ENCODE assay signal across 11 cellular contexts in the genomic region with DNA sequence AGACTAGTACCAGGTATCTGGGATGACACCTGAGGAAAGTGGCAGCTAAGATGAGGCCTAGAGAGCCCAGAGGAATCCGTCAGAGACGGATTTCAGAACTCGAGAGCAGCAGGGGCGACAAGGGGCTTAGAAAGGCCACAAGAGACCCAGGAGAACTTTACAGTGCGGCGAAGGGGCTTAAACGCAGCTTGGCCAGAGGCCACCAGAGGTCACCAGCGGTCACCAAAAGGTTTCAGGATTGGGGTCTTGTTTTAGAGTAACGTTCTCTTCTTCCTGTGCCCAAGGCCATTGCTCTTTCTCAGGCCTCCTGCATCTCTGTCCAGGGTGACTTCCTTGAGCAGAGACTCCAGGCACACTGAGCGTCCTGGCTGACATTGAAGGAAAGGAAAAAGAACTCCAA. TPM values are rescaled to one million over a fixed set of nuclear protein-coding genes. Genes with fewer than 3 reads are reported as not detected.
DNase-seq lines count a peak whose midpoint lies in the region; ATAC-seq and TF ChIP-seq lines count a peak whose summit lies in the region.
"Had no signal": no experiment of that assay in that cellular context is flagged by ENCODE, and none has a peak within 500 bp of the region (broad histone marks: within the 10 kb centered on the region; RNA-seq: fewer than 3 reads in every experiment).

No MANE protein-coding gene starts in this region.

- H3K79me1 ChIP-seq in neuronal stem cell (ENCODE audit: low read depth, low read length), result peaks cover 7% of the 10 kb centered on the region

- H3K14ac ChIP-seq in neuronal stem cell (ENCODE audit: low read length), result no peak overlapping the region

- intact Hi-C loops in activated CD4-positive, alpha-beta memory T cell treated with anti-CD3 and anti-CD28 coated beads for 36 hours (cut with micrococcal nuclease), result loop anchor here (5.0 kb wide), 1 partner anchor 78 kb away; a partner anchor contains a TSS
- intact Hi-C loops in activated CD8-positive, alpha-beta T cell treated with anti-CD3 and anti-CD28 coated beads for 36 hours (cut with micrococcal nuclease), result no loop called here
- intact Hi-C loops in naive thymus-derived CD4-positive, alpha-beta T cell (cut with micrococcal nuclease), result no loop called here
- intact Hi-C loops in body of pancreas (cut with DNase I), result no loop called here

- H2BK15ac ChIP-seq in neuronal stem cell (ENCODE audit: low read length), result no peak overlapping the region

- peaks cover 76% of the 10 kb centered on the region for H3K79me2 ChIP-seq in Karpas-422 (ENCODE audit: low read length)

- H2BK12ac ChIP-seq in neuronal stem cell (ENCODE audit: low read length), result no peak overlapping the region

- no peaks in the 10 kb centered on the region for H3K36me3 ChIP-seq in Karpas-422 (ENCODE audit: insufficient read depth, low read length)
- H3K36me3 ChIP-seq in neuronal stem cell (replicated peaks in 1 of 2; ENCODE audit: control insufficient read depth in 2 of 2, insufficient read depth in 2 of 2, low read length in 2 of 2), result peaks cover 2 to 9% of the 10 kb centered on the region in 2 donors
- peaks cover 0 to 4% (median 0%) of the 10 kb centered on the region in 3 experiments for H3K36me3 ChIP-seq in naive thymus-derived CD4-positive, alpha-beta T cell (ENCODE audit: control insufficient read depth in 2 of 3, insufficient read depth in 3 of 3, low read length in 3 of 3)
- H3K36me3 ChIP-seq in body of pancreas (replicated peaks in 1 of 2; ENCODE audit: insufficient read depth in 1 of 2, low read depth in 2 of 2), result no peaks in the 10 kb centered on the region

- no peak overlapping the region for H4K91ac ChIP-seq in neuronal stem cell (ENCODE audit: low read depth, low read length, poor library complexity)

- H4K8ac ChIP-seq in neuronal stem cell (ENCODE audit: low read depth, low read length), result no peak overlapping the region

- H3K27me3 ChIP-seq in Karpas-422 (ENCODE audit: low read length), result no peaks in the 10 kb centered on the region
- H3K27me3 ChIP-seq in neuronal stem cell (ENCODE audit: control insufficient read depth in 3 of 3, insufficient read depth in 3 of 3, low read depth in 1 of 3, low read length in 3 of 3), result no peaks in the 10 kb centered on the region
- H3K27me3 ChIP-seq in naive thymus-derived CD4-positive, alpha-beta T cell (ENCODE audit: control insufficient read depth in 2 of 2, insufficient read depth in 2 of 2, low read length in 2 of 2), result no peaks in the 10 kb centered on the region
- H3K27me3 ChIP-seq in body of pancreas, result no peaks in the 10 kb centered on the region

- no peaks in the 10 kb centered on the region for H3K27me3 Mint-ChIP-seq in activated CD4-positive, alpha-beta memory T cell treated with anti-CD3 and anti-CD28 coated beads for 36 hours
- no peaks in the 10 kb centered on the region for H3K27me3 Mint-ChIP-seq in activated CD4-positive, alpha-beta memory T cell treated with anti-CD3 and anti-CD28 coated beads, Interleukin-2, amount 10 ng/mL, durations not matched to agents 7 days and 5 days
- H3K27me3 Mint-ChIP-seq in activated CD8-positive, alpha-beta T cell treated with anti-CD3 and anti-CD28 coated beads for 36 hours, result no peaks in the 10 kb centered on the region
- H3K27me3 Mint-ChIP-seq in naive thymus-derived CD4-positive, alpha-beta T cell, result no peaks in the 10 kb centered on the region
- H3K27me3 Mint-ChIP-seq: activated CD4-positive, alpha-beta T cell treated with anti-CD3 and anti-CD28 coated beads, Interleukin-2, amount 10 ng/mL, durations not matched to agents 7 days and 5 days; CD8-positive, alpha-beta memory T cell had no signal

- H3K4ac ChIP-seq in neuronal stem cell (ENCODE audit: low read length), result no peak overlapping the region

- H3K9me2 ChIP-seq in Karpas-422 (replicated peaks; ENCODE audit: insufficient read depth, low read length), result no peaks in the 10 kb centered on the region

- peak overlapping the region; percentile 81; the same call in 1 of the 2 replicates for H3K9ac ChIP-seq in Karpas-422 (ENCODE audit: low read length)
- H3K9ac ChIP-seq in neuronal stem cell (ENCODE audit: low read depth, low read length, poor library complexity), result no peak overlapping the region

- H2AFZ ChIP-seq in Karpas-422 (ENCODE audit: low read length) (no peak overlapping the region), neuronal stem cell (ENCODE audit: low read length) (peak overlapping the region; percentile 56)

- H3K4me2 ChIP-seq in Karpas-422 (ENCODE audit: low read depth, low read length, poor library complexity, severe bottlenecking) (peak overlapping the region; percentile 76), neuronal stem cell (ENCODE audit: insufficient read depth, low read length, poor library complexity, severe bottlenecking) (no peak overlapping the region)

- no peak overlapping the region for H3K4me3 Mint-ChIP-seq in activated CD4-positive, alpha-beta memory T cell treated with anti-CD3 and anti-CD28 coated beads for 36 hours
- no peak overlapping the region for H3K4me3 Mint-ChIP-seq in activated CD4-positive, alpha-beta memory T cell treated with anti-CD3 and anti-CD28 coated beads, Interleukin-2, amount 10 ng/mL, durations not matched to agents 7 days and 5 days
- no peak overlapping the region for H3K4me3 Mint-ChIP-seq in activated CD8-positive, alpha-beta T cell treated with anti-CD3 and anti-CD28 coated beads for 36 hours
- H3K4me3 Mint-ChIP-seq in naive thymus-derived CD4-positive, alpha-beta T cell, result peak overlapping the region in 1 of 10 donors; percentile 10
- H3K4me3 Mint-ChIP-seq: activated CD4-positive, alpha-beta T cell treated with anti-CD3 and anti-CD28 coated beads, Interleukin-2, amount 10 ng/mL, durations not matched to agents 7 days and 5 days had no signal

- peaks cover 4% of the 10 kb centered on the region for H3K4me1 Mint-ChIP-seq in activated CD4-positive, alpha-beta memory T cell treated with anti-CD3 and anti-CD28 coated beads for 36 hours (ENCODE audit: low read depth)
- no peaks in the 10 kb centered on the region for H3K4me1 Mint-ChIP-seq in activated CD4-positive, alpha-beta memory T cell treated with anti-CD3 and anti-CD28 coated beads, Interleukin-2, amount 10 ng/mL, durations not matched to agents 7 days and 5 days
- peaks cover 14% of the 10 kb centered on the region for H3K4me1 Mint-ChIP-seq in activated CD8-positive, alpha-beta T cell treated with anti-CD3 and anti-CD28 coated beads for 36 hours (ENCODE audit: low read depth)
- peaks cover 0 to 10% (median 6%) of the 10 kb centered on the region in 7 donors for H3K4me1 Mint-ChIP-seq in naive thymus-derived CD4-positive, alpha-beta T cell
- H3K4me1 Mint-ChIP-seq: activated CD4-positive, alpha-beta T cell treated with anti-CD3 and anti-CD28 coated beads, Interleukin-2, amount 10 ng/mL, durations not matched to agents 7 days and 5 days had no signal

- CTCF ChIA-PET in activated CD4-positive, alpha-beta memory T cell treated with anti-CD3 and anti-CD28 coated beads for 36 hours (lab: Charles Lee), result interaction anchor here (1.0 to 1.6 kb wide), 2 partner anchors 61 to 185 kb away, joined by 3 read pairs; no protein-coding TSS in a partner anchor
- CTCF ChIA-PET in activated CD4-positive, alpha-beta memory T cell treated with anti-CD3 and anti-CD28 coated beads, Interleukin-2, amount 10 ng/mL, durations not matched to agents 7 days and 5 days (lab: Charles Lee), result interaction anchor here (1.5 to 2.2 kb wide), 2 partner anchors 14 to 191 kb away, joined by 5 to 6 read pairs; a partner anchor contains a TSS
- CTCF ChIA-PET in activated CD8-positive, alpha-beta T cell treated with anti-CD3 and anti-CD28 coated beads for 36 hours (lab: Charles Lee), result interaction anchor here (1.0 kb wide), 1 partner anchor 18 kb away, joined by 3 read pairs; no protein-coding TSS in a partner anchor
- CTCF ChIA-PET in naive thymus-derived CD4-positive, alpha-beta T cell (lab: Charles Lee), result no interaction called here

- H2AK5ac ChIP-seq in neuronal stem cell (ENCODE audit: low read depth, low read length), result no peak overlapping the region

- H3K4me1 ChIP-seq in Karpas-422 (ENCODE audit: low read length) (peaks cover 25% of the 10 kb centered on the region), neuronal stem cell (ENCODE audit: control insufficient read depth in 2 of 2, insufficient read depth in 1 of 2, low read depth in 1 of 2, low read length in 2 of 2) (peaks cover 5 to 8% of the 10 kb centered on the region in 2 donors), body of pancreas (peaks cover 24% of the 10 kb centered on the region)
- peaks cover 14 to 16% of the 10 kb centered on the region in 2 donors for H3K4me1 ChIP-seq in naive thymus-derived CD4-positive, alpha-beta T cell (ENCODE audit: control insufficient read depth in 2 of 2, insufficient read depth in 2 of 2, low read length in 2 of 2)

- WGBS in neuronal stem cell (ENCODE audit: extremely low coverage in 2 of 2, insufficient read length in 2 of 2, insufficient replicate concordance in 1 of 2), 2 donors, result no CpG with 5 or more reads among the region's 10 CpGs
- 68 to 80% methylated on average over 10 of the region's 10 CpGs for WGBS in body of pancreas, 2 donors

- H3K9me3 ChIP-seq in Karpas-422 (ENCODE audit: low read length), result no peaks in the 10 kb centered on the region
- no peaks in the 10 kb centered on the region for H3K9me3 ChIP-seq in neuronal stem cell (replicated peaks in 1 of 2; ENCODE audit: control insufficient read depth in 2 of 2, insufficient read depth in 1 of 2, low read depth in 1 of 2, low read length in 2 of 2)
- no peaks in the 10 kb centered on the region for H3K9me3 ChIP-seq in naive thymus-derived CD4-positive, alpha-beta T cell (ENCODE audit: control insufficient read depth in 2 of 3, low read length in 3 of 3)
- H3K9me3 ChIP-seq in body of pancreas, result no peaks in the 10 kb centered on the region

- H3K27ac Mint-ChIP-seq in activated CD4-positive, alpha-beta memory T cell treated with anti-CD3 and anti-CD28 coated beads for 36 hours, result no peak overlapping the region
- H3K27ac Mint-ChIP-seq in activated CD4-positive, alpha-beta memory T cell treated with anti-CD3 and anti-CD28 coated beads, Interleukin-2, amount 10 ng/mL, durations not matched to agents 7 days and 5 days, result no peak overlapping the region
- H3K27ac Mint-ChIP-seq in activated CD8-positive, alpha-beta T cell treated with anti-CD3 and anti-CD28 coated beads for 36 hours, result no peak overlapping the region
- H3K27ac Mint-ChIP-seq in naive thymus-derived CD4-positive, alpha-beta T cell, result no peak overlapping the region
- H3K27ac Mint-ChIP-seq: activated CD4-positive, alpha-beta T cell treated with anti-CD3 and anti-CD28 coated beads, Interleukin-2, amount 10 ng/mL, durations not matched to agents 7 days and 5 days had no signal

- H3K9me3 Mint-ChIP-seq in activated CD4-positive, alpha-beta memory T cell treated with anti-CD3 and anti-CD28 coated beads for 36 hours, result no peaks in the 10 kb centered on the region
- no peaks in the 10 kb centered on the region for H3K9me3 Mint-ChIP-seq in activated CD4-positive, alpha-beta memory T cell treated with anti-CD3 and anti-CD28 coated beads, Interleukin-2, amount 10 ng/mL, durations not matched to agents 7 days and 5 days
- no peaks in the 10 kb centered on the region for H3K9me3 Mint-ChIP-seq in activated CD8-positive, alpha-beta T cell treated with anti-CD3 and anti-CD28 coated beads for 36 hours
- no peaks in the 10 kb centered on the region for H3K9me3 Mint-ChIP-seq in naive thymus-derived CD4-positive, alpha-beta T cell
- H3K9me3 Mint-ChIP-seq: activated CD4-positive, alpha-beta T cell treated with anti-CD3 and anti-CD28 coated beads, Interleukin-2, amount 10 ng/mL, durations not matched to agents 7 days and 5 days; CD8-positive, alpha-beta memory T cell had no signal

- H3K23ac ChIP-seq in neuronal stem cell (ENCODE audit: low read depth, low read length, poor library complexity), result no peak overlapping the region

- no peak for TF ChIP-seq POLR2A in body of pancreas (IDR thresholded peaks at IDR 0.05)

- H4K20me1 ChIP-seq in Karpas-422 (ENCODE audit: insufficient read depth, low read depth, low read length), result no peaks in the 10 kb centered on the region

- no peak overlapping the region for H2BK120ac ChIP-seq in neuronal stem cell (ENCODE audit: low read depth, low read length)

- POLR2A ChIA-PET in activated CD4-positive, alpha-beta memory T cell treated with anti-CD3 and anti-CD28 coated beads for 36 hours (lab: Charles Lee), result no interaction called here
- POLR2A ChIA-PET in activated CD4-positive, alpha-beta memory T cell treated with anti-CD3 and anti-CD28 coated beads, Interleukin-2, amount 10 ng/mL, durations not matched to agents 7 days and 5 days (lab: Charles Lee), result no interaction called here
- POLR2A ChIA-PET in activated CD8-positive, alpha-beta T cell treated with anti-CD3 and anti-CD28 coated beads for 36 hours (lab: Charles Lee), result interaction anchor here (0.7 kb wide), 1 partner anchor 69 kb away, joined by 3 read pairs; no protein-coding TSS in a partner anchor
- POLR2A ChIA-PET in naive thymus-derived CD4-positive, alpha-beta T cell (lab: Charles Lee), result no interaction called here

- DNase-seq in activated CD4-positive, alpha-beta memory T cell treated with anti-CD3 and anti-CD28 coated beads for 36 hours, result peak; percentile 24
- DNase-seq in activated CD4-positive, alpha-beta memory T cell treated with anti-CD3 and anti-CD28 coated beads, Interleukin-2, amount 10 ng/mL, durations not matched to agents 7 days and 5 days, result no peak
- DNase-seq in Karpas-422 (peak; percentile 77), neuronal stem cell (ENCODE audit: low spot score) (peak; percentile 47), body of pancreas (no peak)
- DNase-seq in activated CD8-positive, alpha-beta T cell treated with anti-CD3 and anti-CD28 coated beads for 36 hours, result peak; percentile 61
- no peak for DNase-seq in naive thymus-derived CD4-positive, alpha-beta T cell
- DNase-seq: activated CD4-positive, alpha-beta T cell treated with anti-CD3 and anti-CD28 coated beads, Interleukin-2, amount 10 ng/mL, durations not matched to agents 7 days and 5 days; NCI-H446 treated with DMSO at 0.1 percent for 48 hours had no signal

- H3K27ac ChIP-seq in Karpas-422 (ENCODE audit: low read length), result no peak overlapping the region
- no peak overlapping the region for H3K27ac ChIP-seq in neuronal stem cell (replicated peaks; ENCODE audit: low read length)
- no peak overlapping the region for H3K27ac ChIP-seq in naive thymus-derived CD4-positive, alpha-beta T cell (ENCODE audit: low read depth, low read length)
- H3K27ac ChIP-seq in body of pancreas, result no peak overlapping the region

- no peaks in the 10 kb centered on the region for H3K36me3 Mint-ChIP-seq in activated CD4-positive, alpha-beta memory T cell treated with anti-CD3 and anti-CD28 coated beads for 36 hours
- H3K36me3 Mint-ChIP-seq in activated CD4-positive, alpha-beta memory T cell treated with anti-CD3 and anti-CD28 coated beads, Interleukin-2, amount 10 ng/mL, durations not matched to agents 7 days and 5 days (ENCODE audit: low read depth), result peaks cover 2% of the 10 kb centered on the region
- H3K36me3 Mint-ChIP-seq in activated CD8-positive, alpha-beta T cell treated with anti-CD3 and anti-CD28 coated beads for 36 hours (ENCODE audit: low read depth), result no peaks in the 10 kb centered on the region
- H3K36me3 Mint-ChIP-seq in naive thymus-derived CD4-positive, alpha-beta T cell, result peaks cover 0 to 7% (median 3%) of the 10 kb centered on the region in 5 donors

- no peak for TF ChIP-seq CTCF in activated CD8-positive, alpha-beta T cell treated with anti-CD3 and anti-CD28 coated beads for 36 hours (IDR thresholded peaks at IDR 0.05)
- no peak for TF ChIP-seq CTCF in body of pancreas (IDR thresholded peaks at IDR 0.05)

- H2BK5ac ChIP-seq in neuronal stem cell (ENCODE audit: low read length), result no peak overlapping the region

- no peak for ATAC-seq in activated CD8-positive, alpha-beta T cell treated with anti-CD3 and anti-CD28 coated beads for 36 hours
- no peak for ATAC-seq in naive thymus-derived CD4-positive, alpha-beta T cell
- ATAC-seq in body of pancreas (no peak), GM18870 (IDR thresholded peaks at IDR 0.05; ENCODE audit: unreplicated experiment) (no peak)

- H3K4me3 ChIP-seq in Karpas-422 (ENCODE audit: low read length) (no peak overlapping the region; the same call in 1 of the 2 replicates), neuronal stem cell (ENCODE audit: low read length in 2 of 2) (peak overlapping the region in 1 of 2 donors; percentile 74), body of pancreas (no peak overlapping the region)
- H3K4me3 ChIP-seq in naive thymus-derived CD4-positive, alpha-beta T cell (ENCODE audit: low read length), result no peak overlapping the region

- H3K18ac ChIP-seq in neuronal stem cell (ENCODE audit: low read length), result no peak overlapping the region

RNA-seq across cellular contexts. Expression of a gene that starts 2.2 kb away (rescaled TPM):
- total RNA-seq in activated CD4-positive, alpha-beta memory T cell treated with anti-CD3 and anti-CD28 coated beads for 36 hours, result 1 to 10 TPM; 3.1 to 3.3 TPM
- total RNA-seq in activated CD4-positive, alpha-beta memory T cell treated with anti-CD3 and anti-CD28 coated beads, Interleukin-2, amount 10 ng/mL, durations not matched to agents 7 days and 5 days, result 1 to 10 TPM; 5.4 to 5.7 TPM
- 5.1 and 5.3 TPM in 2 replicates for total RNA-seq in Karpas-422 (2014; rRNA removed; shearing (Covaris generic); ENCODE audit: low replicate concordance)
- 1 to 10 TPM; 2.6 to 2.9 TPM for total RNA-seq in activated CD8-positive, alpha-beta T cell treated with anti-CD3 and anti-CD28 coated beads for 36 hours
- 1.8 TPM for polyA plus RNA-seq in neuronal stem cell (2013, experiment 1 of 2)
- polyA plus RNA-seq in neuronal stem cell (2013, experiment 2 of 2), result 1.8 TPM
- total RNA-seq in naive thymus-derived CD4-positive, alpha-beta T cell, result 1 to 10 TPM; 1.1 to 6.0 (median 4.5) TPM
- polyA plus RNA-seq in naive thymus-derived CD4-positive, alpha-beta T cell, result 1 to 10 TPM; 1.3 to 3.6 TPM
- 1 to 10 TPM in 1 of 2 donors, under 1 TPM in 1; 0.99 to 3.1 TPM for total RNA-seq in body of pancreas

RNA-seq across cellular contexts. Expression of a gene that starts 23.8 kb away (rescaled TPM):
- total RNA-seq in activated CD4-positive, alpha-beta memory T cell treated with anti-CD3 and anti-CD28 coated beads for 36 hours, result 10 to 100 TPM; 37.1 to 42.3 TPM
- total RNA-seq in activated CD4-positive, alpha-beta memory T cell treated with anti-CD3 and anti-CD28 coated beads, Interleukin-2, amount 10 ng/mL, durations not matched to agents 7 days and 5 days, result 10 to 100 TPM; 53.8 to 60.1 TPM
- total RNA-seq in Karpas-422 (2014; rRNA removed; shearing (Covaris generic); ENCODE audit: low replicate concordance), result 94.2 and 129 TPM in 2 replicates
- 10 to 100 TPM; 40.6 to 43.0 TPM for total RNA-seq in activated CD8-positive, alpha-beta T cell treated with anti-CD3 and anti-CD28 coated beads for 36 hours
- 33.2 TPM for polyA plus RNA-seq in neuronal stem cell (2013, experiment 1 of 2)
- polyA plus RNA-seq in neuronal stem cell (2013, experiment 2 of 2), result 32.1 TPM
- 100 to 1,000 TPM in 2 of 5 experiments, 10 to 100 TPM in 3; 59.7 to 122 (median 65.4) TPM for total RNA-seq in naive thymus-derived CD4-positive, alpha-beta T cell
- 10 to 100 TPM; 68.2 to 88.7 TPM for polyA plus RNA-seq in naive thymus-derived CD4-positive, alpha-beta T cell
- 10 to 100 TPM; 39.6 to 54.2 TPM for total RNA-seq in body of pancreas

RNA-seq across cellular contexts. Expression of a gene that starts 24.3 kb away (rescaled TPM):
- 10 to 100 TPM in 1 of 2 experiments, 1 to 10 TPM in 1; 9.9 to 12.9 TPM for total RNA-seq in activated CD4-positive, alpha-beta memory T cell treated with anti-CD3 and anti-CD28 coated beads for 36 hours
- 1 to 10 TPM; 8.5 to 9.9 TPM for total RNA-seq in activated CD4-positive, alpha-beta memory T cell treated with anti-CD3 and anti-CD28 coated beads, Interleukin-2, amount 10 ng/mL, durations not matched to agents 7 days and 5 days
- 52.9 and 85.4 TPM in 2 replicates for total RNA-seq in Karpas-422 (2014; rRNA removed; shearing (Covaris generic); ENCODE audit: low replicate concordance)
- total RNA-seq in activated CD8-positive, alpha-beta T cell treated with anti-CD3 and anti-CD28 coated beads for 36 hours, result 10 to 100 TPM; 35.2 to 36.2 TPM
- polyA plus RNA-seq in neuronal stem cell (2013, experiment 1 of 2), result 35.9 TPM
- 29.4 TPM for polyA plus RNA-seq in neuronal stem cell (2013, experiment 2 of 2)
- total RNA-seq in naive thymus-derived CD4-positive, alpha-beta T cell, result 10 to 100 TPM in 3 of 5 experiments, 1 to 10 TPM in 2; 7.0 to 21.5 (median 12.4) TPM
- 10 to 100 TPM; 38.0 to 60.1 TPM for polyA plus RNA-seq in naive thymus-derived CD4-positive, alpha-beta T cell
- 10 to 100 TPM in 1 of 2 donors, 1 to 10 TPM in 1; 6.2 to 11.5 TPM for total RNA-seq in body of pancreas

RNA-seq across cellular contexts. Expression of a gene that starts 33.6 kb away (rescaled TPM):
- under 1 TPM; 0.31 to 0.93 TPM for total RNA-seq in activated CD4-positive, alpha-beta memory T cell treated with anti-CD3 and anti-CD28 coated beads for 36 hours
- 1 to 10 TPM; 1.1 to 1.2 TPM for total RNA-seq in activated CD4-positive, alpha-beta memory T cell treated with anti-CD3 and anti-CD28 coated beads, Interleukin-2, amount 10 ng/mL, durations not matched to agents 7 days and 5 days
- total RNA-seq in Karpas-422 (2014; rRNA removed; shearing (Covaris generic); ENCODE audit: low replicate concordance), result 1.1 and 3.0 TPM in 2 replicates
- 1 to 10 TPM; 1.3 to 1.6 TPM for total RNA-seq in activated CD8-positive, alpha-beta T cell treated with anti-CD3 and anti-CD28 coated beads for 36 hours
- polyA plus RNA-seq in neuronal stem cell (2013, experiment 1 of 2), result 2.1 TPM
- 2.1 TPM for polyA plus RNA-seq in neuronal stem cell (2013, experiment 2 of 2)
- total RNA-seq in naive thymus-derived CD4-positive, alpha-beta T cell, result 1 to 10 TPM; 1.0 to 2.7 (median 1.8) TPM
- 1 to 10 TPM; 1.9 to 2.9 TPM for polyA plus RNA-seq in naive thymus-derived CD4-positive, alpha-beta T cell
- total RNA-seq in body of pancreas, result 1 to 10 TPM; 4.6 to 4.7 TPM

RNA-seq across cellular contexts. Expression of a gene that starts 50.2 kb away (rescaled TPM):
- 1 to 10 TPM; 3.7 to 3.9 TPM for total RNA-seq in activated CD4-positive, alpha-beta memory T cell treated with anti-CD3 and anti-CD28 coated beads for 36 hours
- total RNA-seq in activated CD4-positive, alpha-beta memory T cell treated with anti-CD3 and anti-CD28 coated beads, Interleukin-2, amount 10 ng/mL, durations not matched to agents 7 days and 5 days, result 1 to 10 TPM; 4.5 TPM
- 14.8 and 16.9 TPM in 2 replicates for total RNA-seq in Karpas-422 (2014; rRNA removed; shearing (Covaris generic); ENCODE audit: low replicate concordance)
- total RNA-seq in activated CD8-positive, alpha-beta T cell treated with anti-CD3 and anti-CD28 coated beads for 36 hours, result 1 to 10 TPM; 5.2 to 5.8 TPM
- 9.0 TPM for polyA plus RNA-seq in neuronal stem cell (2013, experiment 1 of 2)
- polyA plus RNA-seq in neuronal stem cell (2013, experiment 2 of 2), result 10.0 TPM
- 10 to 100 TPM in 2 of 5 experiments, 1 to 10 TPM in 3; 5.2 to 10.5 (median 10.0) TPM for total RNA-seq in naive thymus-derived CD4-positive, alpha-beta T cell
- 1 to 10 TPM in 1 of 2 donors, under 1 TPM in 1; 0.97 to 1.4 TPM for polyA plus RNA-seq in naive thymus-derived CD4-positive, alpha-beta T cell
- 1 to 10 TPM; 3.6 to 4.6 TPM for total RNA-seq in body of pancreas

Comparison
In these comparisons a context has a peak if more than half of its experiments do, and no peak if none do; other contexts are left out.
1. DNase-seq: peak in activated CD4-positive, alpha-beta memory T cell treated with anti-CD3 and anti-CD28 coated beads for 36 hours (single experiment), Karpas-422 (single experiment), activated CD8-positive, alpha-beta T cell treated with anti-CD3 and anti-CD28 coated beads for 36 hours (single experiment) and neuronal stem cell (single experiment); none in activated CD4-positive, alpha-beta memory T cell treated with anti-CD3 and anti-CD28 coated beads, Interleukin-2, amount 10 ng/mL, durations not matched to agents 7 days and 5 days (single experiment), naive thymus-derived CD4-positive, alpha-beta T cell (0 of 9) and body of pancreas (0 of 4).